Comparison of ENCODE assay signal across 8 cellular contexts in genomic region chr3:49689046-49689886, GRCh38. TPM values are rescaled to one million over a fixed set of nuclear protein-coding genes. Genes with fewer than 3 reads are reported as not detected.
DNase-seq lines count a peak whose midpoint lies in the region; ATAC-seq, FAIRE-seq and TF ChIP-seq lines count a peak whose summit lies in the region.

MST1 (minus strand) TSS chr3:49689474; CDS start chr3:49688691, 783 bp downstream.
RNF123 (plus strand) TSS chr3:49689557; CDS start chr3:49691166, 1,609 bp downstream.

- peak within 1 kb of the TSS; percentile 93 to 96 for H3K9ac ChIP-seq in kidney (ENCODE audit: low read length in 2 of 2)

- H3K9me3 ChIP-seq in kidney (ENCODE audit: control insufficient read depth in 1 of 2, low read length in 2 of 2): no peaks in the 10 kb centered on the region

- no peaks in the 10 kb centered on the region for H3K36me3 ChIP-seq in kidney (ENCODE audit: control insufficient read depth in 1 of 2, insufficient read depth in 2 of 2, low read length in 2 of 2)

- DNase-seq in T-helper 2 cell (peak; percentile 87 to 94 (median 89)), cardiac fibroblast (ENCODE audit: low read depth in 2 of 2) (peak; percentile 91 to 93), kidney (peak; percentile 96), NCI-H524 treated with DMSO at 0.1 percent for 48 hours (lab: John Stamatoyannopoulos, UW) (no peak)
- DNase-seq in stimulated activated CD4-positive, alpha-beta T cell treated with anti-CD3 and anti-CD28 coated beads, Interleukin-1b, Interleukin-23, amount 100 ng/mL, for 1 hour (ENCODE audit: low read depth in 2 of 2): peak; percentile 79 to 83
- no peak for DNase-seq in stimulated activated naive CD4-positive, alpha-beta T cell treated with Interleukin-2 at 50 U/mL for 16 hours (lab: John Stamatoyannopoulos, UW)

- intact Hi-C loops in kidney (cut with DNase I): no loop called here

- peak within 1 kb of the TSS; percentile 74 to 98 for H3K4me3 ChIP-seq in cardiac fibroblast (replicated peaks in 1 of 2; ENCODE audit: low read depth in 2 of 2, low read length in 2 of 2)
- peak within 1 kb of the TSS; percentile 83 to 89 for H3K4me3 ChIP-seq in kidney (ENCODE audit: low read length in 2 of 2)

- TF ChIP-seq CTCF in cardiac fibroblast (IDR thresholded peaks at IDR 0.05; ENCODE audit: low read depth, low read length) (peak; percentile 34), kidney (IDR thresholded peaks at IDR 0.05; ENCODE audit: borderline replicate concordance, extremely low read depth, insufficient read depth) (no peak)

- no peak for FAIRE-seq in kidney (lab: Jason Lieb, UNC)

- ATAC-seq in GM18511 (IDR thresholded peaks at IDR 0.05; ENCODE audit: unreplicated experiment): peak; percentile 62
- ATAC-seq in HG03095 (IDR thresholded peaks at IDR 0.05; ENCODE audit: unreplicated experiment): peak; percentile 55

- peak within 1 kb of the TSS; percentile 85 to 89 for H3K27ac ChIP-seq in kidney (ENCODE audit: low read depth in 2 of 2, low read length in 2 of 2)

- peaks cover 4 to 25% of the 10 kb centered on the region in 2 donors for H3K4me1 ChIP-seq in kidney (ENCODE audit: control insufficient read depth in 1 of 2, insufficient read depth in 1 of 2, low read depth in 1 of 2, low read length in 2 of 2)

RNA-seq across cellular contexts. Expression of gene MST1, which starts in this region (rescaled TPM):
- 77.3 TPM for total RNA-seq in kidney
- polyA plus RNA-seq in kidney (ENCODE audit: insufficient read depth, low read depth, low replicate concordance): 152 TPM

RNA-seq across cellular contexts. Expression of gene RNF123, which starts in this region (rescaled TPM):
- 43.7 TPM for total RNA-seq in kidney
- polyA plus RNA-seq in kidney (ENCODE audit: insufficient read depth, low read depth, low replicate concordance): 41.7 TPM

Comparison
In these comparisons a context has a peak if more than half of its experiments do, and no peak if none do; other contexts are left out.
1. DNase-seq: peak in T-helper 2 cell (5 of 5), cardiac fibroblast (2 of 2), kidney (single experiment) and stimulated activated CD4-positive, alpha-beta T cell treated with anti-CD3 and anti-CD28 coated beads, Interleukin-1b, Interleukin-23, amount 100 ng/mL, for 1 hour (2 of 2); none in stimulated activated naive CD4-positive, alpha-beta T cell treated with Interleukin-2 at 50 U/mL for 16 hours (single experiment) and NCI-H524 treated with DMSO at 0.1 percent for 48 hours (single experiment).